In genomic region chr17:58756246-58757161, GRCh38 we compare ENCODE assay signal across 8 cellular contexts. TPM values are rescaled to one million over a fixed set of nuclear protein-coding genes. Genes with fewer than 3 reads are reported as not detected.
DNase-seq lines count a peak whose midpoint lies in the region; ATAC-seq and TF ChIP-seq lines count a peak whose summit lies in the region.

No MANE protein-coding gene starts in this region.

- peak overlapping the region; percentile 62 for H3K4me3 ChIP-seq in Caco-2 (ENCODE audit: low read depth, low read length)
- peak overlapping the region; percentile 69 for H3K4me3 ChIP-seq in HUES64 (ENCODE audit: low read length)
- peak overlapping the region; percentile 42 to 73 (median 52) for H3K4me3 ChIP-seq in esophagus squamous epithelium
- H3K4me3 ChIP-seq in naive thymus-derived CD4-positive, alpha-beta T cell (ENCODE audit: low read length), result peak overlapping the region; percentile 58

- CTCF ChIA-PET in Caco-2 (lab: Charles Lee), result interaction anchor here (0.5 to 1.4 kb wide), 2 partner anchors 248 to 1014 kb away, joined by 3 to 4 read pairs; no protein-coding TSS in a partner anchor
- CTCF ChIA-PET in naive thymus-derived CD4-positive, alpha-beta T cell (lab: Charles Lee), result interaction anchor here (0.7 to 1.3 kb wide), 2 partner anchors 27 to 46 kb away, joined by 3 to 4 read pairs; no protein-coding TSS in a partner anchor

- no peak for DNase-seq in Caco-2
- DNase-seq in activated CD4-positive, alpha-beta T cell treated with anti-CD3 and anti-CD28 coated beads, Interleukin-2, amount 10 ng/mL, durations not matched to agents 24 days and 14 days, result peak; percentile 61
- no peak for DNase-seq in esophagus squamous epithelium (lab: John Stamatoyannopoulos, UW)
- DNase-seq in naive thymus-derived CD4-positive, alpha-beta T cell, result peak in 4 of 9 donors; percentile 3 to 23 (median 10)
- no peak for DNase-seq in SW 1271 (lab: John Stamatoyannopoulos, UW)
- no peak for DNase-seq in NCI-H1048 (lab: John Stamatoyannopoulos, UW)

- no peaks in the 10 kb centered on the region for H3K36me3 Mint-ChIP-seq in Caco-2 (ENCODE audit: insufficient read depth, unreplicated experiment)
- peaks cover 5% of the 10 kb centered on the region for H3K36me3 Mint-ChIP-seq in activated CD4-positive, alpha-beta T cell treated with anti-CD3 and anti-CD28 coated beads, Interleukin-2, amount 10 ng/mL, durations not matched to agents 24 days and 14 days (ENCODE audit: low read depth)
- H3K36me3 Mint-ChIP-seq in naive thymus-derived CD4-positive, alpha-beta T cell, result peaks cover 0 to 7% (median 3%) of the 10 kb centered on the region in 5 donors

- H3K27me3 Mint-ChIP-seq in Caco-2 (ENCODE audit: insufficient read depth, unreplicated experiment), result peaks cover 21% of the 10 kb centered on the region
- H3K27me3 Mint-ChIP-seq in activated CD4-positive, alpha-beta T cell treated with anti-CD3 and anti-CD28 coated beads, Interleukin-2, amount 10 ng/mL, durations not matched to agents 24 days and 14 days, result peaks cover 76% of the 10 kb centered on the region
- peaks cover 54 to 78% (median 66%) of the 10 kb centered on the region in 5 donors for H3K27me3 Mint-ChIP-seq in naive thymus-derived CD4-positive, alpha-beta T cell

- H3K36me3 ChIP-seq in Caco-2 (ENCODE audit: control insufficient read depth, insufficient read depth, low read length), result no peaks in the 10 kb centered on the region
- no peaks in the 10 kb centered on the region for H3K36me3 ChIP-seq in HUES64 (ENCODE audit: insufficient read depth, low read length)
- H3K36me3 ChIP-seq in esophagus squamous epithelium, result no peaks in the 10 kb centered on the region
- no peaks in the 10 kb centered on the region for H3K36me3 ChIP-seq in naive thymus-derived CD4-positive, alpha-beta T cell (ENCODE audit: control insufficient read depth in 2 of 3, insufficient read depth in 3 of 3, low read length in 3 of 3)

- H3K27ac ChIP-seq in HUES64 (ENCODE audit: low read depth, low read length) (no peak overlapping the region), esophagus squamous epithelium (no peak overlapping the region)
- no peak overlapping the region for H3K27ac ChIP-seq in naive thymus-derived CD4-positive, alpha-beta T cell (ENCODE audit: low read depth, low read length)

- H3K9ac ChIP-seq in HUES64 (ENCODE audit: low read depth, low read length), result peak overlapping the region; percentile 44

- TF ChIP-seq CTCF in Caco-2 (IDR thresholded peaks at IDR 0.05; ENCODE audit: insufficient read depth in 1 of 2, low read depth in 1 of 2, low read length in 1 of 2, severe bottlenecking in 1 of 2, unreplicated experiment in 1 of 2) (no peak), esophagus squamous epithelium (IDR thresholded peaks at IDR 0.05) (no peak)

- H3K4me3 Mint-ChIP-seq in Caco-2 (ENCODE audit: unreplicated experiment), result peak overlapping the region; percentile 76
- peak overlapping the region; percentile 85 for H3K4me3 Mint-ChIP-seq in activated CD4-positive, alpha-beta T cell treated with anti-CD3 and anti-CD28 coated beads, Interleukin-2, amount 10 ng/mL, durations not matched to agents 24 days and 14 days
- H3K4me3 Mint-ChIP-seq in naive thymus-derived CD4-positive, alpha-beta T cell, result peak overlapping the region; percentile 79 to 95 (median 92)

- no peak for TF ChIP-seq POLR2A in esophagus squamous epithelium (IDR thresholded peaks at IDR 0.05)

- peak overlapping the region; percentile 20 for H3K27ac Mint-ChIP-seq in Caco-2 (ENCODE audit: unreplicated experiment)
- no peak overlapping the region for H3K27ac Mint-ChIP-seq in activated CD4-positive, alpha-beta T cell treated with anti-CD3 and anti-CD28 coated beads, Interleukin-2, amount 10 ng/mL, durations not matched to agents 24 days and 14 days
- H3K27ac Mint-ChIP-seq in naive thymus-derived CD4-positive, alpha-beta T cell, result no peak overlapping the region

- H3K27me3 ChIP-seq in Caco-2 (replicated peaks; ENCODE audit: control insufficient read depth, insufficient read depth, low read length) (no peaks in the 10 kb centered on the region; the same call in 1 of the 2 replicates), HUES64 (ENCODE audit: insufficient read depth, low read length) (peaks cover 28% of the 10 kb centered on the region), esophagus squamous epithelium (peaks cover 0 to 74% (median 0%) of the 10 kb centered on the region in 4 donors)
- peaks cover 10 to 25% of the 10 kb centered on the region in 2 donors for H3K27me3 ChIP-seq in naive thymus-derived CD4-positive, alpha-beta T cell (ENCODE audit: control insufficient read depth in 2 of 2, insufficient read depth in 2 of 2, low read length in 2 of 2)

- BruUV-seq in Caco-2 (replicated peaks; lab: Mats Ljungman, UMichigan), result no TSS peak

- H3K4me1 ChIP-seq in Caco-2 (no peaks in the 10 kb centered on the region), HUES64 (ENCODE audit: insufficient read depth, low read length) (peaks cover 6% of the 10 kb centered on the region; the same call in 1 of the 2 replicates), esophagus squamous epithelium (peaks cover 9 to 20% (median 11%) of the 10 kb centered on the region in 3 donors)
- H3K4me1 ChIP-seq in naive thymus-derived CD4-positive, alpha-beta T cell (ENCODE audit: control insufficient read depth in 2 of 2, insufficient read depth in 2 of 2, low read length in 2 of 2), result peaks cover 5 to 10% of the 10 kb centered on the region in 2 donors

- intact Hi-C loops in Caco-2 (cut with micrococcal nuclease; ENCODE audit: unreplicated experiment), result no loop called here
- intact Hi-C loops in activated CD4-positive, alpha-beta T cell treated with anti-CD3 and anti-CD28 coated beads, Interleukin-2, amount 10 ng/mL, durations not matched to agents 24 days and 14 days (cut with micrococcal nuclease), result loop anchor here (5.0 kb wide), 1 partner anchor 246 kb away; no protein-coding TSS in a partner anchor
- intact Hi-C loops in esophagus squamous epithelium (cut with DNase I), result no loop called here
- intact Hi-C loops in naive thymus-derived CD4-positive, alpha-beta T cell (cut with micrococcal nuclease), result no loop called here

- H3K9me3 ChIP-seq in Caco-2 (no peaks in the 10 kb centered on the region), HUES64 (ENCODE audit: insufficient read depth, low read depth, low read length) (no peaks in the 10 kb centered on the region), esophagus squamous epithelium (no peaks in the 10 kb centered on the region)
- no peaks in the 10 kb centered on the region for H3K9me3 ChIP-seq in naive thymus-derived CD4-positive, alpha-beta T cell (ENCODE audit: control insufficient read depth in 2 of 3, low read length in 3 of 3)

- POLR2A ChIA-PET in Caco-2 (lab: Charles Lee), result no interaction called here
- POLR2A ChIA-PET in naive thymus-derived CD4-positive, alpha-beta T cell (lab: Charles Lee), result no interaction called here

- no peaks in the 10 kb centered on the region for H3K9me3 Mint-ChIP-seq in Caco-2 (ENCODE audit: unreplicated experiment)
- H3K9me3 Mint-ChIP-seq in activated CD4-positive, alpha-beta T cell treated with anti-CD3 and anti-CD28 coated beads, Interleukin-2, amount 10 ng/mL, durations not matched to agents 24 days and 14 days, result peaks cover 5% of the 10 kb centered on the region
- peaks cover 0 to 4% (median 0%) of the 10 kb centered on the region in 11 donors for H3K9me3 Mint-ChIP-seq in naive thymus-derived CD4-positive, alpha-beta T cell

- under 1% methylated on average over 71 of the region's 72 CpGs for WGBS in HUES64
- WGBS in esophagus squamous epithelium, 2 donors, result 1 to 3% methylated on average over 11 to 24 of the region's 72 CpGs

- H3K4me1 Mint-ChIP-seq in Caco-2 (ENCODE audit: low read depth, unreplicated experiment), result peaks cover 5% of the 10 kb centered on the region
- peaks cover 9% of the 10 kb centered on the region for H3K4me1 Mint-ChIP-seq in activated CD4-positive, alpha-beta T cell treated with anti-CD3 and anti-CD28 coated beads, Interleukin-2, amount 10 ng/mL, durations not matched to agents 24 days and 14 days
- peaks cover 8 to 17% (median 12%) of the 10 kb centered on the region in 7 donors for H3K4me1 Mint-ChIP-seq in naive thymus-derived CD4-positive, alpha-beta T cell

- peak; percentile 16 for ATAC-seq in naive thymus-derived CD4-positive, alpha-beta T cell
- no peak for ATAC-seq in HG03342 (IDR thresholded peaks at IDR 0.05; ENCODE audit: unreplicated experiment)

RNA-seq across cellular contexts. Expression of gene PPM1E, which starts 0.8 kb away (rescaled TPM):
- total RNA-seq in Caco-2 (2022) (0.09 TPM in 2 replicates), esophagus squamous epithelium (under 1 TPM in 2 of 4 donors, not detected in 2; under 0.01 to 0.23 TPM)
- polyA plus RNA-seq in HUES64 (2013, experiment 1 of 2), result 4.7 TPM
- 6.0 TPM for polyA plus RNA-seq in HUES64 (2013, experiment 2 of 2)
- total RNA-seq in activated CD4-positive, alpha-beta T cell treated with anti-CD3 and anti-CD28 coated beads, Interleukin-2, amount 10 ng/mL, durations not matched to agents 24 days and 14 days, result 0.05 TPM in 1 of 2 replicates, not detected in the other
- under 1 TPM in 1 of 5 experiments, not detected in 4; 0.07 TPM for total RNA-seq in naive thymus-derived CD4-positive, alpha-beta T cell
- not detected for polyA plus RNA-seq in naive thymus-derived CD4-positive, alpha-beta T cell
